1 cellular context compared by ENCODE assay signal in the genomic region with DNA sequence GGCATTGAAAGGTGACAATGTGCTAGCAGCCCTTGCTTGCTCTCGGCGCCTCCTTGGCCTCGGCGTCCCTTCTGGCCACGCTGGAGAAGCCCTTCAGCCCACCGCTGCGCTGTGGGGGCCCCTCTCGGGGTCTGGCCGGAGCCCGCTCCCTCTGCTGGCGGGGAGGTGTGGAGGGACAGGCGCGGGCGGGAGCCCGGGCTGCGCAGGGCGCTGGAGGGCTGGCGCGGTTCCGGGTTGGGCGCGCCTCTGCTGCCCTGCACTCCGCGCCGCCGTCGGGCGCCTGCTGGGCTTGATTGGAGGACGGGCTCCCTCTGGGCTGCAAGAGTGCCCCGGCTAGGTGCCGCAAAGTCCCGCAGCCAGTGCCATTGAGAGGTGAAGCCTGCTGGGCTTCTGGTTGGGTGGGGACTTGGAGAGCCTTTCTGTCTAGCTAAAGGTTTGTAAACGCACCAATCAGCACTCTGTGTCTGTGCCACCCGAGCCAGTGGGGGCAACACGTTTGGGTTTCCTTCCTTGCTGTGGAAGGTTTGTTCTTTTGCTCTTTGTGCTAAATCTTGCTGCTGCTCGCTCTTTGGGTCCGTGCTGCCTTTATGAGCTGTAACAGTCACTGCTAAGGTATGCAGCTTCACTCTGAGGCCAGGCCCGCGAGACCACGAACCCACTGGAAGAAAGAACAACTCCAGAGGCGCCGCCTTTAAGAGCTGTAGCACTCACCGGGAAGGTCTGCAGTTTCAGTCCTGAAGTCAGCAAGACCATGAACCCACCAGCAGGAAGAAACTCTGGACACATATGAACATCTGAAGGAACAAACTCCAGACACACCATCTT.
TF ChIP-seq lines count a peak whose summit lies in the region.

No MANE protein-coding gene starts in this region.

TF ChIP-seq in HepG2, 621 proteins besides CTCF, POLR2A, EP300 and RAD21 (continued from another document and continues in another):
- TF ChIP-seq AFF4 (CRISPR knock-in tag; IDR thresholded peaks at IDR 0.05) (no peak), NR2C2 (CRISPR knock-in tag; IDR thresholded peaks at IDR 0.05; ENCODE audit: borderline replicate concordance) (no peak), CCAR2 (optimal IDR thresholded peaks at IDR 0.05; ENCODE audit: low read depth, low read length) (no peak), DNMT3B (CRISPR knock-in tag; conservative IDR thresholded peaks at IDR 0.05) (no peak), ZNF569 (CRISPR knock-in tag; IDR thresholded peaks at IDR 0.05; ENCODE audit: borderline replicate concordance) (no peak), HDAC6 (IDR thresholded peaks at IDR 0.05; ENCODE audit: low read depth, low read length) (no peak), KLF11 (CRISPR knock-in tag; IDR thresholded peaks at IDR 0.05) (no peak), KDM6A (CRISPR knock-in tag; IDR thresholded peaks at IDR 0.05; ENCODE audit: low read depth) (no peak), PTBP1 (IDR thresholded peaks at IDR 0.05; ENCODE audit: low read depth, low read length, poor library complexity, severe bottlenecking) (no peak), RBM22 (optimal IDR thresholded peaks at IDR 0.05; ENCODE audit: low read length) (no peak), ZNF772 (CRISPR knock-in tag; IDR thresholded peaks at IDR 0.05) (0 out of 2 replicates have a peak, but pooled peaks have one; percentile 45), SPEN (CRISPR knock-in tag; IDR thresholded peaks at IDR 0.05; ENCODE audit: low read depth) (peak; percentile 33; the same call in 1 of the 2 replicates), ATF2 (CRISPR knock-in tag; IDR thresholded peaks at IDR 0.05) (no peak), ZNF781 (CRISPR knock-in tag; IDR thresholded peaks at IDR 0.05; ENCODE audit: borderline replicate concordance, not compliant biosample characterization) (no peak), ZNF891 (CRISPR knock-in tag; IDR thresholded peaks at IDR 0.05) (no peak), DR1 (CRISPR knock-in tag; IDR thresholded peaks at IDR 0.05) (no peak), ARID4A (CRISPR knock-in tag; IDR thresholded peaks at IDR 0.05; ENCODE audit: borderline replicate concordance) (peak; percentile 28; the same call in 1 of the 2 replicates), KMT2A (CRISPR knock-in tag; IDR thresholded peaks at IDR 0.05) (no peak), ZNF652 (CRISPR knock-in tag; IDR thresholded peaks at IDR 0.05; ENCODE audit: borderline replicate concordance, low read depth) (no peak), HNRNPUL1 (IDR thresholded peaks at IDR 0.05; ENCODE audit: low read depth, low read length) (no peak), ZFP1 (CRISPR knock-in tag; IDR thresholded peaks at IDR 0.05) (no peak), RERE (CRISPR knock-in tag; IDR thresholded peaks at IDR 0.05; ENCODE audit: low read depth) (no peak), TMF1 (CRISPR knock-in tag; IDR thresholded peaks at IDR 0.05; ENCODE audit: low read depth) (peak; percentile 39; the same call in 1 of the 2 replicates), ZNF441 (CRISPR knock-in tag; IDR thresholded peaks at IDR 0.05; ENCODE audit: borderline replicate concordance) (no peak), YY1 (IDR thresholded peaks at IDR 0.05; ENCODE audit: insufficient read depth, insufficient replicate concordance, low read depth, low read length) (peak; percentile 15), DNMT1 (CRISPR knock-in tag; IDR thresholded peaks at IDR 0.05) (no peak), ZNF766 (CRISPR knock-in tag; IDR thresholded peaks at IDR 0.05; ENCODE audit: borderline replicate concordance) (no peak), STAG1 (CRISPR knock-in tag; IDR thresholded peaks at IDR 0.05) (0 out of 2 replicates have a peak, but pooled peaks have one; percentile 22)
- TF ChIP-seq, protein P1, sequence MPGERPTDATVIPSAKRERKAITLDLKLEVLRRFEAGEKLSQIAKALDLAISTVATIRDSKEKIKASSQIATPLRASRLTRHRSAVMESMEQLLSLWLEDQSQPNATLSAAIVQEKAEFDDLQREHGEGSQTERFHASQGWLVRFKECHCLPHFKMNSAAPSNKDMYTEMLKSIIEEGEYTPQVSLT (CRISPR knock-in tag; IDR thresholded peaks at IDR 0.05; ENCODE audit: borderline replicate concordance, low read depth), result no peak
- TF ChIP-seq, protein P2, sequence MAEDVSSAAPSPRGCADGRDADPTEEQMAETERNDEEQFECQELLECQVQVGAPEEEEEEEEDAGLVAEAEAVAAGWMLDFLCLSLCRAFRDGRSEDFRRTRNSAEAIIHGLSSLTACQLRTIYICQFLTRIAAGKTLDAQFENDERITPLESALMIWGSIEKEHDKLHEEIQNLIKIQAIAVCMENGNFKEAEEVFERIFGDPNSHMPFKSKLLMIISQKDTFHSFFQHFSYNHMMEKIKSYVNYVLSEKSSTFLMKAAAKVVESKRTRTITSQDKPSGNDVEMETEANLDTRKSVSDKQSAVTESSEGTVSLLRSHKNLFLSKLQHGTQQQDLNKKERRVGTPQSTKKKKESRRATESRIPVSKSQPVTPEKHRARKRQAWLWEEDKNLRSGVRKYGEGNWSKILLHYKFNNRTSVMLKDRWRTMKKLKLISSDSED (CRISPR knock-in tag; IDR thresholded peaks at IDR 0.05), result no peak
- TF ChIP-seq, protein P3, sequence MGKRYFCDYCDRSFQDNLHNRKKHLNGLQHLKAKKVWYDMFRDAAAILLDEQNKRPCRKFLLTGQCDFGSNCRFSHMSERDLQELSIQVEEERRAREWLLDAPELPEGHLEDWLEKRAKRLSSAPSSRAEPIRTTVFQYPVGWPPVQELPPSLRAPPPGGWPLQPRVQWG (CRISPR knock-in tag; IDR thresholded peaks at IDR 0.05; ENCODE audit: borderline replicate concordance, low read depth), result no peak
- TF ChIP-seq, protein P4, sequence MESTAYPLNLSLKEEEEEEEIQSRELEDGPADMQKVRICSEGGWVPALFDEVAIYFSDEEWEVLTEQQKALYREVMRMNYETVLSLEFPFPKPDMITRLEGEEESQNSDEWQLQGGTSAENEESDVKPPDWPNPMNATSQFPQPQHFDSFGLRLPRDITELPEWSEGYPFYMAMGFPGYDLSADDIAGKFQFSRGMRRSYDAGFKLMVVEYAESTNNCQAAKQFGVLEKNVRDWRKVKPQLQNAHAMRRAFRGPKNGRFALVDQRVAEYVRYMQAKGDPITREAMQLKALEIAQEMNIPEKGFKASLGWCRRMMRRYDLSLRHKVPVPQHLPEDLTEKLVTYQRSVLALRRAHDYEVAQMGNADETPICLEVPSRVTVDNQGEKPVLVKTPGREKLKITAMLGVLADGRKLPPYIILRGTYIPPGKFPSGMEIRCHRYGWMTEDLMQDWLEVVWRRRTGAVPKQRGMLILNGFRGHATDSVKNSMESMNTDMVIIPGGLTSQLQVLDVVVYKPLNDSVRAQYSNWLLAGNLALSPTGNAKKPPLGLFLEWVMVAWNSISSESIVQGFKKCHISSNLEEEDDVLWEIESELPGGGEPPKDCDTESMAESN (CRISPR knock-in tag; conservative IDR thresholded peaks at IDR 0.05), result peak; percentile 51; the same call in 1 of the 2 replicates
- TF ChIP-seq, protein P5, sequence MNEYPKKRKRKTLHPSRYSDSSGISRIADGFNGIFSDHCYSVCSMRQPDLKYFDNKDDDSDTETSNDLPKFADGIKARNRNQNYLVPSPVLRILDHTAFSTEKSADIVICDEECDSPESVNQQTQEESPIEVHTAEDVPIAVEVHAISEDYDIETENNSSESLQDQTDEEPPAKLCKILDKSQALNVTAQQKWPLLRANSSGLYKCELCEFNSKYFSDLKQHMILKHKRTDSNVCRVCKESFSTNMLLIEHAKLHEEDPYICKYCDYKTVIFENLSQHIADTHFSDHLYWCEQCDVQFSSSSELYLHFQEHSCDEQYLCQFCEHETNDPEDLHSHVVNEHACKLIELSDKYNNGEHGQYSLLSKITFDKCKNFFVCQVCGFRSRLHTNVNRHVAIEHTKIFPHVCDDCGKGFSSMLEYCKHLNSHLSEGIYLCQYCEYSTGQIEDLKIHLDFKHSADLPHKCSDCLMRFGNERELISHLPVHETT (CRISPR knock-in tag; conservative IDR thresholded peaks at IDR 0.05), result no peak
